ENCODE assay signal across 5 cellular contexts in the genomic region with DNA sequence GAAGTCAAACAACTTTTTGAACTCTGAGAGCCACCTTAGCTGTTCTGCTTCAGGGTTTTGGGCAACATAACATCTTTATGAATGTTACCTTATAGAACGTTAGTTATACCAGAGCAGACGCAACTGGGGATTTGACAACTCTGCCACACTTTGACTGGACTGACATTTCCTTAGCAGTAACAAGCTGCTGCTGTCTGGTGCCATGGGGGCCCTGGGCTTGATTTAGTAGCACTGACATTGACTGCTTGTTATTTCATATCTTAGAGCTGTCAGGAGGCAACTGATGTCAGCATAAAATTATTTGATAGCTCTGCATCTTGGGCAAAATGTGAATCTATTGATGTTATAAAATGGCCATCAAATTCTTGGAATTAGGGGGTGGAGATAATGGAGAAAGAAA.
"Had no signal": no experiment of that assay in that cellular context is flagged by ENCODE, and none has a peak within 500 bp of the region (broad histone marks: within the 10 kb centered on the region; RNA-seq: fewer than 3 reads in every experiment).

No MANE protein-coding gene starts in this region.

- H3K4me3 Mint-ChIP-seq: IgD-negative memory B cell had no signal

- H3K9me3 Mint-ChIP-seq: IgD-negative memory B cell had no signal

- DNase-seq: IMR-90, KBM-7 had no signal

- H3K4me3 ChIP-seq: K562 had no signal

- H3K27ac ChIP-seq: HL-60 had no signal

- H3K4me1 Mint-ChIP-seq: IgD-negative memory B cell had no signal

- H3K27me3 Mint-ChIP-seq: IgD-negative memory B cell had no signal
